In genomic region chr1:56477164-56478111, GRCh38 we compare ENCODE assay signal across 9 cellular contexts.
DNase-seq lines count a peak whose midpoint lies in the region; ATAC-seq and TF ChIP-seq lines count a peak whose summit lies in the region.
"Had no signal": no experiment of that assay in that cellular context is flagged by ENCODE, and none has a peak within 500 bp of the region (broad histone marks: within the 10 kb centered on the region; RNA-seq: fewer than 3 reads in every experiment).

No MANE protein-coding gene starts in this region.

- H3K27ac ChIP-seq in OCI-LY3 (ENCODE audit: low read length) (no peak overlapping the region), WERI-Rb-1 (no peak overlapping the region), Karpas-422 (ENCODE audit: low read length) (no peak overlapping the region)
- H3K27ac ChIP-seq: epithelial cell of prostate had no signal

- H3K36me3 ChIP-seq in OCI-LY3 (replicated peaks; ENCODE audit: low read depth, low read length) (no peaks in the 10 kb centered on the region), WERI-Rb-1 (no peaks in the 10 kb centered on the region), Karpas-422 (ENCODE audit: insufficient read depth, low read length) (no peaks in the 10 kb centered on the region)

- H2AFZ ChIP-seq in OCI-LY3 (ENCODE audit: low read depth, low read length) (peak overlapping the region; percentile 37; the same call in 1 of the 2 replicates), Karpas-422 (ENCODE audit: low read length) (no peak overlapping the region)

- H3K4me1 ChIP-seq in OCI-LY3 (ENCODE audit: low read length) (peaks cover 20% of the 10 kb centered on the region), Karpas-422 (ENCODE audit: low read length) (peaks cover 9% of the 10 kb centered on the region)

- DNase-seq in CD14-positive monocyte (ENCODE audit: low spot score) (no peak), fibroblast of villous mesenchyme (ENCODE audit: low read depth) (peak; percentile 45), naive B cell (peak; percentile 3), WERI-Rb-1 (no peak), Karpas-422 (no peak)
- no peak for DNase-seq in activated CD4-positive, alpha-beta T cell treated with anti-CD3 and anti-CD28 coated beads for 4 hours

- H3K4me3 Mint-ChIP-seq in CD14-positive monocyte (peak overlapping the region; percentile 84 to 97), naive B cell (peak overlapping the region; percentile 73 to 91 (median 84))

- TF ChIP-seq CTCF in CD14-positive monocyte (IDR thresholded peaks at IDR 0.05) = no peak
- no peak for TF ChIP-seq CTCF in OCI-LY3 (IDR thresholded peaks at IDR 0.05; ENCODE audit: low read depth, low read length)
- TF ChIP-seq CTCF in fibroblast of villous mesenchyme (IDR thresholded peaks at IDR 0.05; ENCODE audit: insufficient read depth, low read depth, low read length) = no peak
- TF ChIP-seq CTCF in WERI-Rb-1 (IDR thresholded peaks at IDR 0.05; ENCODE audit: low read depth, low read length) = no peak

- H3K27me3 ChIP-seq in OCI-LY3 (ENCODE audit: low read depth, low read length) = peaks cover 31% of the 10 kb centered on the region
- H3K27me3 ChIP-seq in WERI-Rb-1 (ENCODE audit: insufficient read depth, low read depth, severe bottlenecking) = no peaks in the 10 kb centered on the region
- no peaks in the 10 kb centered on the region for H3K27me3 ChIP-seq in Karpas-422 (ENCODE audit: low read length)

- 0 out of 2 replicates have a peak, but pooled peaks cover 4% of the 10 kb centered on the region for H4K20me1 ChIP-seq in OCI-LY3 (ENCODE audit: insufficient read depth, low read length)
- H4K20me1 ChIP-seq in Karpas-422 (ENCODE audit: insufficient read depth, low read depth, low read length) = no peaks in the 10 kb centered on the region

- H3K79me2 ChIP-seq in OCI-LY3 (ENCODE audit: low read length) (no peaks in the 10 kb centered on the region), Karpas-422 (ENCODE audit: low read length) (no peaks in the 10 kb centered on the region)

- H3K27me3 Mint-ChIP-seq in CD14-positive monocyte (ENCODE audit: low read depth in 3 of 3) = peaks cover 29 to 53% (median 37%) of the 10 kb centered on the region in 3 donors
- H3K27me3 Mint-ChIP-seq in naive B cell = peaks cover 34 to 49% (median 42%) of the 10 kb centered on the region in 3 donors

- no peaks in the 10 kb centered on the region for H3K9me2 ChIP-seq in Karpas-422 (replicated peaks; ENCODE audit: insufficient read depth, low read length)

- intact Hi-C loops in CD14-positive monocyte (cut with micrococcal nuclease) = no loop called here

- H3K9me3 ChIP-seq in OCI-LY3 (ENCODE audit: insufficient read depth, low read length) (no peaks in the 10 kb centered on the region), WERI-Rb-1 (ENCODE audit: severe bottlenecking) (no peaks in the 10 kb centered on the region), Karpas-422 (ENCODE audit: low read length) (no peaks in the 10 kb centered on the region)

- H3K9ac ChIP-seq in OCI-LY3 (ENCODE audit: low read length) = peak overlapping the region; percentile 39
- H3K9ac ChIP-seq in Karpas-422 (ENCODE audit: low read length) = no peak overlapping the region

- peak overlapping the region; percentile 85 for H3K4me2 ChIP-seq in OCI-LY3 (ENCODE audit: low read length)
- no peak overlapping the region for H3K4me2 ChIP-seq in Karpas-422 (ENCODE audit: low read depth, low read length, poor library complexity, severe bottlenecking)

- peak overlapping the region in 4 of 7 donors; percentile 20 to 68 (median 32) for H3K27ac Mint-ChIP-seq in CD14-positive monocyte
- H3K27ac Mint-ChIP-seq in naive B cell = peak overlapping the region in 1 of 6 donors; percentile 95

- peak in 1 of 2 donors; percentile 15 for ATAC-seq in naive B cell (ENCODE audit: low read depth in 2 of 2)
- no peak for ATAC-seq in GM21723 (IDR thresholded peaks at IDR 0.05; ENCODE audit: unreplicated experiment)

- peaks cover 0 to 10% (median 2%) of the 10 kb centered on the region in 7 donors for H3K9me3 Mint-ChIP-seq in CD14-positive monocyte
- peaks cover 0 to 4% (median 0%) of the 10 kb centered on the region in 7 donors for H3K9me3 Mint-ChIP-seq in naive B cell

- peaks cover 38% of the 10 kb centered on the region for H3K4me1 Mint-ChIP-seq in CD14-positive monocyte
- peaks cover 17 to 35% (median 31%) of the 10 kb centered on the region in 3 donors for H3K4me1 Mint-ChIP-seq in naive B cell

- H3K4me3 ChIP-seq in OCI-LY3 (ENCODE audit: low read length) (peak overlapping the region; percentile 73), fibroblast of villous mesenchyme (ENCODE audit: low read depth, low read length) (peak overlapping the region; percentile 54), WERI-Rb-1 (ENCODE audit: low read depth, low read length) (no peak overlapping the region), Karpas-422 (ENCODE audit: low read length) (no peak overlapping the region)

- peaks cover 13 to 16% of the 10 kb centered on the region in 2 donors for H3K36me3 Mint-ChIP-seq in CD14-positive monocyte
- H3K36me3 Mint-ChIP-seq in naive B cell = peaks cover 5 to 14% of the 10 kb centered on the region in 2 donors

Comparison
In these comparisons a context has a peak if more than half of its experiments do, and no peak if none do; other contexts are left out.
1. DNase-seq: peak in fibroblast of villous mesenchyme (single experiment) and naive B cell (single experiment); none in CD14-positive monocyte (single experiment), activated CD4-positive, alpha-beta T cell treated with anti-CD3 and anti-CD28 coated beads for 4 hours (0 of 2), WERI-Rb-1 (single experiment) and Karpas-422 (single experiment).
2. H3K4me3 ChIP-seq: peak in OCI-LY3 (single experiment) and fibroblast of villous mesenchyme (single experiment); none in WERI-Rb-1 (single experiment) and Karpas-422 (single experiment).